ENCODE assay signal across 8 cellular contexts in the genomic region with DNA sequence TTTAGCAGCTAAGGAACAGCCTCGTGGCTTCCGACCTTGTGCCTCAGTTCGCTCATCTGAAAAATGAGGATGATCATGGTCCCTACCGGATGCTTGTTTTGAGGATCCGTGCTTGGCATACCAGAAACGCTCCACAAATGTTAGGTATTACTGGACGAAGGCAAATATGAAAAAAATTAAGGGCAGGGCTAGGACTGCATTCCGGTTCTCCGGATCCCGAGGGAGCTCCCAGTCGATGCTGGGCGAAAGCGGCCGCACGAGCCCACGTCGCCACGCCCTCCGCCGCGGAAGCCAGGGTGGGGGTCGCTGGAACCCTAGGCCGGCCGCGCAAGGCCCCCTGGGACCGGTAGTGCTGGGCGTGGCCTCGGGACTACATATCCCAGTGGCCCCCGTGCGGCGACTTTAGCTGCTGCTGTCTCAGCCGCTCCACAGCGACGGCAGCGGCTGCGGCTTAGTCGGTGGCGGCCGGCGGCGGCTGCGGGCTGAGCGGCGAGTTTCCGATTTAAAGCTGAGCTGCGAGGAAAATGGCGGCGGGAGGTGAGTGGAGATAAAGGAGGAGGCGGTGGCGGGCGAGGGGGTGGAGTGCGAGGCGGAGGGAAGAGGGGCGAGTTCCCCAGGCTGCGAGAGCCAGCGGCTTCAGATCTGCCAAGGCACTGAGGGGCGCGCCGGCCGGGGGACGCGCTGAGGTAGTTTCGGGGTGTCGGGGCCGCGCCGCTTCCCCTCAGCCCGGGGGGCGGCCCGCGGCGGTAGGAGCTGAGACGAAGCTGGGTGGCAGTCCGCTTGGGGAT. TPM values are rescaled to one million over a fixed set of nuclear protein-coding genes. Genes with fewer than 3 reads are reported as not detected.
DNase-seq lines count a peak whose midpoint lies in the region; ATAC-seq and TF ChIP-seq lines count a peak whose summit lies in the region.

Gene NCOA3, plus strand, starts transcription at position 405 of the 788 bp plus-strand sequence. CDS start 120,361 bp downstream, outside the sequence.

- no peaks in the 10 kb centered on the region for H3K9me3 Mint-ChIP-seq in activated T-cell treated with anti-CD3 and anti-CD28 coated beads, Interleukin-2, amount 50 U/mL, for 4 hours

- H3K9ac ChIP-seq in KMS-11, result peak within 1 kb of the TSS; percentile 69

- H3K4me1 Mint-ChIP-seq in activated T-cell treated with anti-CD3 and anti-CD28 coated beads, Interleukin-2, amount 50 U/mL, for 4 hours (ENCODE audit: low read depth), result peaks cover 49% of the 10 kb centered on the region

- H3K4me3 Mint-ChIP-seq in activated T-cell treated with anti-CD3 and anti-CD28 coated beads, Interleukin-2, amount 50 U/mL, for 4 hours, result peak within 1 kb of the TSS; percentile 98

- H2AFZ ChIP-seq in KMS-11 (ENCODE audit: low read depth), result peak within 1 kb of the TSS; percentile 67

- H3K4me2 ChIP-seq in KMS-11, result peak within 1 kb of the TSS; percentile 90

- peaks cover 49% of the 10 kb centered on the region for H3K79me2 ChIP-seq in KMS-11 (ENCODE audit: insufficient read depth, low read depth)

- BruUV-seq in Panc1 (replicated peaks; lab: Mats Ljungman, UMichigan), result no TSS peak

- H3K4me1 ChIP-seq in KMS-11 (ENCODE audit: low read depth, poor library complexity, severe bottlenecking) (peaks cover 59% of the 10 kb centered on the region), Panc1 (ENCODE audit: control insufficient read depth, insufficient read depth, low read length) (peaks cover 27% of the 10 kb centered on the region), esophagus squamous epithelium (peaks cover 10 to 58% (median 14%) of the 10 kb centered on the region in 3 donors)

- intact Hi-C loops in Panc1 (cut with micrococcal nuclease; ENCODE audit: unreplicated experiment) (loop anchor here (10.0 kb wide), 2 partner anchors 123 to 227 kb away; no protein-coding TSS in a partner anchor), esophagus squamous epithelium (cut with DNase I) (loop anchor here (10.0 kb wide), 1 partner anchor 123 kb away; no protein-coding TSS in a partner anchor)

- H3K4me3 ChIP-seq in KMS-11 (IDR thresholded peaks at IDR 0.05; ENCODE audit: insufficient read depth, low read depth, low read length) (no peak within 1 kb of the TSS), Panc1 (ENCODE audit: low read depth in 2 of 2, low read length in 2 of 2) (peak within 1 kb of the TSS; percentile 73 to 83), esophagus squamous epithelium (peak within 1 kb of the TSS; percentile 75 to 99 (median 85))

- in situ Hi-C loops in Panc1 (cut with HindIII; ENCODE audit: low pct_unique_long_range_greater_than_20kb, low sequenced_read_pairs), result no loop called here

- DNase-seq in DMS53 treated with DMSO at 0.1 percent for 48 hours (lab: John Stamatoyannopoulos, UW; ENCODE audit: unreplicated experiment), result peak; percentile 90
- peak; percentile 71 for DNase-seq in Panc1 (ENCODE audit: low read depth, low spot score)
- peak; percentile 91 for DNase-seq in activated T-cell treated with anti-CD3 and anti-CD28 coated beads, Interleukin-2, amount 50 U/mL, for 4 hours
- DNase-seq in esophagus squamous epithelium (lab: John Stamatoyannopoulos, UW), result peak; percentile 64
- peak; percentile 97 for DNase-seq in myocyte (ENCODE audit: low read depth)
- peak; percentile 85 to 91 for DNase-seq in stimulated activated CD8-positive, alpha-beta memory T cell treated with anti-CD3 and anti-CD28 coated beads, Interleukin-7, amount 100 ng/mL, for 4 hours (ENCODE audit: low read depth in 2 of 2)

- POLR2A ChIA-PET in Panc1 (lab: Charles Lee), result interaction anchor here (0.6 to 0.9 kb wide), 3 partner anchors 8 to 49 kb away, joined by 3 to 11 read pairs (median 5); no protein-coding TSS in a partner anchor

- CTCF ChIA-PET in Panc1 (lab: Charles Lee), result interaction anchor here (0.5 to 1.1 kb wide), 4 partner anchors 73 to 119 kb away, joined by 3 to 5 read pairs (median 5); no protein-coding TSS in a partner anchor

- no peaks in the 10 kb centered on the region for H3K27me3 Mint-ChIP-seq in activated T-cell treated with anti-CD3 and anti-CD28 coated beads, Interleukin-2, amount 50 U/mL, for 4 hours (ENCODE audit: low read depth)

- peak; percentile 59 for ATAC-seq in GM21619 (IDR thresholded peaks at IDR 0.05; ENCODE audit: unreplicated experiment)
- peak; percentile 99 for ATAC-seq in Panc1
- ATAC-seq in activated T-cell treated with anti-CD3 and anti-CD28 coated beads, Interleukin-2, amount 50 U/mL, for 4 hours, result peak; percentile 84 to 86

- TF ChIP-seq CTCF in KMS-11 (conservative IDR thresholded peaks at IDR 0.05; ENCODE audit: low read depth, low read length), result peak; percentile 49; the same call in 1 of the 2 replicates
- TF ChIP-seq CTCF in Panc1 (IDR thresholded peaks at IDR 0.05), result no peak; the same call in 1 of the 2 replicates
- TF ChIP-seq CTCF in esophagus squamous epithelium (IDR thresholded peaks at IDR 0.05), result peak; percentile 33 to 85 (median 68)

- H3K9me3 ChIP-seq in Panc1 (ENCODE audit: control insufficient read depth, insufficient read depth, low read depth, low read length), result no peaks in the 10 kb centered on the region
- H3K9me3 ChIP-seq in esophagus squamous epithelium, result no peaks in the 10 kb centered on the region

- H4K20me1 ChIP-seq in KMS-11 (ENCODE audit: insufficient read depth), result peaks cover 4% of the 10 kb centered on the region; the same call in 1 of the 2 replicates

- no peaks in the 10 kb centered on the region for H3K36me3 ChIP-seq in KMS-11 (ENCODE audit: insufficient read depth)
- peaks cover 2% of the 10 kb centered on the region; the same call in 1 of the 2 replicates for H3K36me3 ChIP-seq in Panc1 (ENCODE audit: control insufficient read depth, insufficient read depth, low read length)
- H3K36me3 ChIP-seq in esophagus squamous epithelium, result no peaks in the 10 kb centered on the region

- peak within 1 kb of the TSS; percentile 48 for H3K27ac ChIP-seq in KMS-11
- peak within 1 kb of the TSS; percentile 98 for H3K27ac ChIP-seq in Panc1 (ENCODE audit: low read length)
- H3K27ac ChIP-seq in esophagus squamous epithelium, result peak within 1 kb of the TSS; percentile 92 to 99 (median 96)

- WGBS in esophagus squamous epithelium, 2 donors, result 1 to 2% methylated on average over 10 to 19 of the region's 74 CpGs

- peak in 3 of 4 donors; percentile 10 to 99 (median 94) for TF ChIP-seq POLR2A in esophagus squamous epithelium (IDR thresholded peaks at IDR 0.05)

- no peaks in the 10 kb centered on the region for H3K27me3 ChIP-seq in KMS-11 (ENCODE audit: insufficient read depth, low read depth)
- H3K27me3 ChIP-seq in Panc1 (ENCODE audit: control insufficient read depth, insufficient read depth, low read length), result no peaks in the 10 kb centered on the region
- H3K27me3 ChIP-seq in esophagus squamous epithelium, result no peaks in the 10 kb centered on the region

- H3K36me3 Mint-ChIP-seq in activated T-cell treated with anti-CD3 and anti-CD28 coated beads, Interleukin-2, amount 50 U/mL, for 4 hours (ENCODE audit: insufficient read depth), result peaks cover 9% of the 10 kb centered on the region

RNA-seq across cellular contexts. Expression of gene NCOA3, which starts in this region (rescaled TPM):
- total RNA-seq in Panc1 (2021; ENCODE audit: unreplicated experiment) (47.7 TPM), esophagus squamous epithelium (10 to 100 TPM; 26.7 to 40.2 (median 34.5) TPM), myocyte (10.4 and 13.6 TPM in 2 replicates)
- 16.3 TPM for polyA plus RNA-seq in Panc1 (2012; ENCODE audit: insufficient read length)
- 100 to 1,000 TPM; 103 to 121 (median 118) TPM for total RNA-seq in activated T-cell treated with anti-CD3 and anti-CD28 coated beads, Interleukin-2, amount 50 U/mL, for 4 hours
- 5.8 TPM for polyA plus RNA-seq in myocyte (2012)

Comparison
In these comparisons a context has a peak if more than half of its experiments do, and no peak if none do; other contexts are left out.
1. H3K27ac ChIP-seq: peak in every context shown above with its lines; median percentile 98 in Panc1; 96 in esophagus squamous epithelium; 48 in KMS-11.